Comparison of ENCODE assay signal across 20 cellular contexts in genomic region chr2:2916621-2917020, GRCh38.
"Had no signal": no experiment of that assay in that cellular context is flagged by ENCODE, and none has a peak within 500 bp of the region (broad histone marks: within the 10 kb centered on the region; RNA-seq: fewer than 3 reads in every experiment).

No MANE protein-coding gene starts in this region.

- H3K27ac ChIP-seq: colonic mucosa, coronary artery, dorsolateral prefrontal cortex, epithelial cell of prostate, foreskin keratinocyte, gastrocnemius medialis, gastroesophageal sphincter, heart left ventricle, heart right ventricle had no signal

- H3K36me3 ChIP-seq: colonic mucosa, gastrocnemius medialis, gastroesophageal sphincter, heart left ventricle, heart right ventricle had no signal

- H3K4me1 ChIP-seq: colonic mucosa, foreskin keratinocyte, gastrocnemius medialis, gastroesophageal sphincter, heart left ventricle, heart right ventricle had no signal

- DNase-seq: colonic mucosa; cortex of kidney; dermis blood vessel endothelial cell; dorsolateral prefrontal cortex; effector CD4-positive, alpha-beta T cell; effector CD8-positive, alpha-beta T cell; effector memory CD4-positive, alpha-beta T cell; effector memory CD8-positive, alpha-beta T cell; endodermal cell; erythroblast; foreskin fibroblast; foreskin keratinocyte; foreskin melanocyte; gastrocnemius medialis; glutamatergic neuron; heart left ventricle; heart right ventricle had no signal

- H3K27me3 ChIP-seq: colonic mucosa, dorsolateral prefrontal cortex, foreskin keratinocyte, gastrocnemius medialis, heart left ventricle, heart right ventricle had no signal

- H3K4me3 ChIP-seq: colonic mucosa, coronary artery, dorsolateral prefrontal cortex, gastrocnemius medialis, gastroesophageal sphincter, heart left ventricle, heart right ventricle had no signal

- H3K9me3 ChIP-seq: gastrocnemius medialis had no signal
